Comparison of ENCODE assay signal across 15 cellular contexts in the genomic region with DNA sequence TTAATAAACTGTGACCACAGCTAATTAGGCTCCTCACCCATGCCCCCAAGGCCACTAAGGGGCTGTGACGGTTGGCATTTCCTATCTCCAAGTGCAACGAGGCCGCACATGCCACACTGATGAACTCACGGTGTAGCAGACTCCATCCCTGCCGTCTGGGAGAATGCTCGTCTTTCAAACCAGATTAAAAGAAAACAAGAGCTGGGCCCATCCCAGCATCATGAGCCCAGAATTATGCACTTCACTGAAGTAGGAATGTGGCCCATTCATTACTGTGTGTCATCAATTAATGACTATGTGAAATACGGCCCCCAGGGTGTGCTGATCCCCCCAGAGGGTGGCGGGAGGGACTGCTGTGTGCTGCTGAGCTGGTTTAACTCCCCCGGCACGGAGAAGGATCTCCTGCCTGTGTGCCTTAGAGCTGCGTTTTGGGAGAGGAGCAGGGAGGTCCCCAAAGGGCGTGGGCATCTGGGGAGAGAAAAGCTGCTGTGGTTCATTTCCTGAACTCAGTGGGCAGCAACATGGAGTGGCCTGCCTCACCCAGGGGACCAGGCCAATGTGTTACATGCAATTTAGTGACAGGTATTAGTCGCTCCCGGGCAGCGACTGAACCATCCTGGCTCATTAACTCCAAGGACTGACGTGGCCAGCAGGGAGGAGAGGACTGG.
DNase-seq lines count a peak whose midpoint lies in the region; ATAC-seq and TF ChIP-seq lines count a peak whose summit lies in the region.
"Had no signal": no experiment of that assay in that cellular context is flagged by ENCODE, and none has a peak within 500 bp of the region (broad histone marks: within the 10 kb centered on the region; RNA-seq: fewer than 3 reads in every experiment).

No MANE protein-coding gene starts in this region.

- no peaks in the 10 kb centered on the region for H3K9me3 ChIP-seq in SJCRH30 (replicated peaks)

- H3K36me3 ChIP-seq in SJCRH30: no peaks in the 10 kb centered on the region

- no peaks in the 10 kb centered on the region for H3K27me3 ChIP-seq in SJCRH30

- ATAC-seq in GM18505 (IDR thresholded peaks at IDR 0.05; ENCODE audit: unreplicated experiment): no peak
- no peak for ATAC-seq in activated naive CD4-positive, alpha-beta T cell treated with anti-CD3 and anti-CD28 coated beads, Interleukin-2, amount 50 U/mL, for 72 hours
- ATAC-seq: activated CD8-positive, alpha-beta T cell treated with anti-CD3 and anti-CD28 coated beads for 36 hours; HCT116; T-helper 17 cell had no signal

- no peak for TF ChIP-seq POLR2A in GM18505 (IDR thresholded peaks at IDR 0.05; ENCODE audit: borderline replicate concordance, extremely low read depth, insufficient read depth, insufficient read length)

- H3K36me3 Mint-ChIP-seq in activated naive CD4-positive, alpha-beta T cell treated with anti-CD3 and anti-CD28 coated beads, Interleukin-2, amount 50 U/mL, for 72 hours: no peaks in the 10 kb centered on the region

- no peak overlapping the region for H3K4me3 ChIP-seq in SJCRH30

- peaks cover 75% of the 10 kb centered on the region for H3K4me1 ChIP-seq in SJCRH30

- H3K27ac ChIP-seq in SJCRH30: peak overlapping the region; percentile 97

- no peak overlapping the region for H3K27ac Mint-ChIP-seq in activated naive CD4-positive, alpha-beta T cell treated with anti-CD3 and anti-CD28 coated beads, Interleukin-2, amount 50 U/mL, for 72 hours
- H3K27ac Mint-ChIP-seq: activated CD8-positive, alpha-beta T cell treated with anti-CD3 and anti-CD28 coated beads for 36 hours; T-helper 17 cell had no signal

- no peaks in the 10 kb centered on the region for H3K9me3 Mint-ChIP-seq in activated naive CD4-positive, alpha-beta T cell treated with anti-CD3 and anti-CD28 coated beads, Interleukin-2, amount 50 U/mL, for 72 hours
- H3K9me3 Mint-ChIP-seq: activated CD8-positive, alpha-beta T cell treated with anti-CD3 and anti-CD28 coated beads for 36 hours had no signal

- DNase-seq in EH (ENCODE audit: low read depth) (peak; percentile 99), SJCRH30 (peak; percentile 89), fibroblast of peridontal ligament (ENCODE audit: extremely low read depth) (peak; percentile 55), renal cortical epithelial cell (ENCODE audit: low read depth) (peak; percentile 83), iPS-NIHi11 (ENCODE audit: low spot score) (no peak), occipital lobe (lab: John Stamatoyannopoulos, UW) (no peak)
- DNase-seq in activated naive CD4-positive, alpha-beta T cell treated with anti-CD3 and anti-CD28 coated beads, Interleukin-2, amount 50 U/mL, for 72 hours (ENCODE audit: low spot score in 2 of 2): no peak
- DNase-seq: activated CD8-positive, alpha-beta T cell treated with anti-CD3 and anti-CD28 coated beads for 36 hours; activated naive CD4-positive, alpha-beta T cell treated with anti-CD3 and anti-CD28 coated beads, Interleukin-2, amount 50 U/mL, for 16 hours; effector CD4-positive, alpha-beta T cell; KBM-7; NCI-H2081; T-helper 17 cell had no signal

Comparison
In these comparisons a context has a peak if more than half of its experiments do, and no peak if none do; other contexts are left out.
1. DNase-seq: peak in EH (single experiment), SJCRH30 (2 of 2), fibroblast of peridontal ligament (single experiment) and renal cortical epithelial cell (single experiment); none in activated naive CD4-positive, alpha-beta T cell treated with anti-CD3 and anti-CD28 coated beads, Interleukin-2, amount 50 U/mL, for 72 hours (0 of 2), iPS-NIHi11 (single experiment) and occipital lobe (single experiment).